Comparison of ENCODE assay signal across 28 cellular contexts in the genomic region with DNA sequence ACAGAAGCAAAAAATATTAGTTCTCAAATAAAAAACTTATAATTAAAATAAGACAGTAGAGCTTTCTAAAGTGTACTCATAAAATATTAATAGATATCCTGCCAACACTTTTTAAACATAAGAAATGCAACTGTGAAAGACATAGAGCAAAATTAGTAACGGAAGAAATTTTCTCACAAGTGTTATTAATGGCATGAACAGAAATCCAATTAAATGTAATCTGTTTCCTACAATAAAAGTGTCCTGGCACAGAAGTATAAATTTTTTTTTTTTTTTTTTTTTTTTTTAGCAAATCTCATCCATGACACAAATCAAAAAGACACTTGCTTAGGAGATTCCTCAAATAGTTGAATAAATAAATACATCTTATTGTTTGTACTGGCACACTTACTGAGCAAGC.
"Had no signal": no experiment of that assay in that cellular context is flagged by ENCODE, and none has a peak within 500 bp of the region (broad histone marks: within the 10 kb centered on the region; RNA-seq: fewer than 3 reads in every experiment).

No MANE protein-coding gene starts in this region.

- H2AFZ ChIP-seq: parathyroid adenoma had no signal

- H3K4me3 ChIP-seq: ovary, psoas muscle, right lobe of liver, sigmoid colon, stomach, thoracic aorta, thyroid gland, tibial nerve, upper lobe of left lung, vagina had no signal

- H3K27me3 ChIP-seq: neutrophil, ovary, right lobe of liver, sigmoid colon, stomach, thyroid gland, tibial nerve, upper lobe of left lung, vagina had no signal

- H3K36me3 ChIP-seq: neutrophil, ovary, right lobe of liver, sigmoid colon, stomach, thoracic aorta, thyroid gland, tibial nerve, upper lobe of left lung, vagina had no signal

- H3K79me2 ChIP-seq: parathyroid adenoma had no signal

- H3K27ac ChIP-seq: neutrophil, ovary, parathyroid adenoma, psoas muscle, right lobe of liver, sigmoid colon, stomach, thoracic aorta, thyroid gland, tibial nerve, upper lobe of left lung, vagina had no signal

- DNase-seq: naive thymus-derived CD8-positive, alpha-beta T cell; nephron progenitor cell; nucleus accumbens; ovary; posterior cingulate gyrus; psoas muscle; right cardiac atrium; right lobe of liver; sigmoid colon; small intestine; stimulated activated CD4-positive, alpha-beta T cell treated with anti-CD3 and anti-CD28 coated beads, Interleukin-15, amount 100 ng/mL, for 24 hours; stimulated activated CD4-positive, alpha-beta T cell treated with anti-CD3 and anti-CD28 coated beads, Interleukin-2, amount 100 ng/mL, for 24 hours; stimulated activated CD4-positive, alpha-beta T cell treated with anti-CD3 and anti-CD28 coated beads, Interleukin-2, amount 100 ng/mL, for 48 hours; stimulated activated CD4-positive, alpha-beta T cell treated with anti-CD3 and anti-CD28 coated beads, Interleukin-4, amount 100 ng/mL, for 24 hours; stimulated activated naive B cell treated with anti-CD40 and anti-IgM and Interleukin-4, amounts not matched to agents 10 μg/mL and 1 μg/mL and 100 μg/mL, for 72 hours; stimulated activated naive CD4-positive, alpha-beta T cell treated with Interleukin-2 at 50 U/mL for 16 hours; stomach; thyroid gland; trophoblast cell; upper lobe of left lung had no signal

- H3K4me1 ChIP-seq: parathyroid adenoma, psoas muscle, right lobe of liver, sigmoid colon, stomach, thyroid gland, tibial nerve, upper lobe of left lung, vagina had no signal

- ATAC-seq: naive thymus-derived CD8-positive, alpha-beta T cell; natural killer cell treated with Interleukin-12 subunit alpha and Interleukin-12 subunit beta and Interleukin-15 and Interleukin-18, amount 100 ng/mL, for 72 hours; psoas muscle; right cardiac atrium; right lobe of liver; stimulated activated effector memory CD8-positive, alpha-beta T cell treated with anti-CD3 and anti-CD28 coated beads, Interleukin-12 subunit alpha, Interleukin-12 subunit beta, amount 100 ng/mL, for 72 hours; stimulated activated naive B cell treated with anti-CD40 and anti-IgM and Interleukin-4, amounts not matched to agents 10 μg/mL and 1 μg/mL and 100 μg/mL, for 72 hours had no signal

- H3K9me3 ChIP-seq: ovary, psoas muscle, right lobe of liver, sigmoid colon, stomach, thoracic aorta, thyroid gland, tibial nerve, upper lobe of left lung, vagina had no signal

- H3K9ac ChIP-seq: parathyroid adenoma had no signal

- FAIRE-seq: small intestine, urothelium cell line had no signal
